Comparison of ENCODE assay signal across 15 cellular contexts in genomic region chr7:13115157-13115772, GRCh38.
A peak's percentile ranks its signal among the peaks of the same experiment; 100 is the strongest.
DNase-seq lines count a peak whose midpoint lies in the region; ATAC-seq, FAIRE-seq and TF ChIP-seq lines count a peak whose summit lies in the region.
"Had no signal": no experiment of that assay in that cellular context is flagged by ENCODE, and none has a peak within 500 bp of the region (broad histone marks: within the 10 kb centered on the region; RNA-seq: fewer than 3 reads in every experiment).

No MANE protein-coding gene starts in this region.

- POLR2A ChIA-PET in endothelial cell of umbilical vein (lab: Charles Lee), result interaction anchor here (1.2 kb wide), 1 partner anchor 428 kb away, joined by 4 read pairs; the partner anchor contains the start of gene ARL4A

- H3K27me3 ChIP-seq in NT2/D1 (ENCODE audit: insufficient read depth, insufficient read length) (no peaks in the 10 kb centered on the region), endothelial cell of umbilical vein (ENCODE audit: control insufficient read depth in 2 of 2, insufficient read depth in 2 of 2, low read length in 2 of 2) (no peaks in the 10 kb centered on the region), gastrocnemius medialis (no peaks in the 10 kb centered on the region), esophagus muscularis mucosa (no peaks in the 10 kb centered on the region)
- H3K27me3 ChIP-seq: BE2C had no signal

- no peak overlapping the region for H3K4me3 Mint-ChIP-seq in neural crest cell
- H3K4me3 Mint-ChIP-seq: activated CD4-positive, alpha-beta memory T cell treated with anti-CD3 and anti-CD28 coated beads for 36 hours; T-helper 17 cell had no signal

- H3K79me2 ChIP-seq in endothelial cell of umbilical vein (ENCODE audit: control insufficient read depth, insufficient read depth, low read length), result no peaks in the 10 kb centered on the region

- BruUV-seq in endothelial cell of umbilical vein (replicated peaks; lab: Mats Ljungman, UMichigan), result no TSS peak

- H3K4me1 ChIP-seq in NT2/D1 (ENCODE audit: insufficient read depth, insufficient read length) (no peaks in the 10 kb centered on the region), endothelial cell of umbilical vein (ENCODE audit: control insufficient read depth, extremely low read depth, insufficient read depth, low read length) (no peaks in the 10 kb centered on the region), gastrocnemius medialis (no peaks in the 10 kb centered on the region), esophagus muscularis mucosa (no peaks in the 10 kb centered on the region)
- H3K4me1 ChIP-seq: BE2C had no signal

- in situ Hi-C loops in gastrocnemius medialis (cut with MboI; ENCODE audit: low sequenced_read_pairs in 4 of 4), result no loop called here

- TF ChIP-seq CTCF in endothelial cell of umbilical vein (IDR thresholded peaks at IDR 0.05; ENCODE audit: extremely low read depth in 1 of 2, insufficient read depth in 1 of 2, low read depth in 1 of 2, low read length in 2 of 2) (no peak), neural crest cell (conservative IDR thresholded peaks at IDR 0.05) (no peak), gastrocnemius medialis (IDR thresholded peaks at IDR 0.05 in 4 of 5, conservative IDR thresholded peaks at IDR 0.05 in 1 of 5) (no peak), esophagus muscularis mucosa (IDR thresholded peaks at IDR 0.05) (no peak)

- peaks cover 3% of the 10 kb centered on the region for H3K36me3 Mint-ChIP-seq in neural crest cell (ENCODE audit: low read depth)
- H3K36me3 Mint-ChIP-seq: activated CD4-positive, alpha-beta memory T cell treated with anti-CD3 and anti-CD28 coated beads for 36 hours had no signal

- H3K9me1 ChIP-seq in endothelial cell of umbilical vein (replicated peaks; ENCODE audit: control insufficient read depth, extremely low read depth, insufficient read depth, low read length), result no peaks in the 10 kb centered on the region

- peaks cover 18% of the 10 kb centered on the region for H3K4me1 Mint-ChIP-seq in neural crest cell

- no peak overlapping the region for H3K4me2 ChIP-seq in endothelial cell of umbilical vein (ENCODE audit: insufficient read depth, low read length)

- TF ChIP-seq POLR2A in endothelial cell of umbilical vein (IDR thresholded peaks at IDR 0.05; ENCODE audit: low read depth, low read length), result no peak
- no peak for TF ChIP-seq POLR2A in gastrocnemius medialis (IDR thresholded peaks at IDR 0.05)
- TF ChIP-seq POLR2A in esophagus muscularis mucosa (IDR thresholded peaks at IDR 0.05; ENCODE audit: low read depth), result no peak

- H3K27ac ChIP-seq in endothelial cell of umbilical vein (ENCODE audit: insufficient read depth, low read depth, low read length) (no peak overlapping the region), gastrocnemius medialis (no peak overlapping the region), esophagus muscularis mucosa (replicated peaks in 1 of 4) (no peak overlapping the region)
- H3K27ac ChIP-seq: left ventricle myocardium inferior had no signal

- intact Hi-C loops in endothelial cell of umbilical vein (cut with micrococcal nuclease) (loop anchor here (5.0 to 10.0 kb wide), 6 partner anchors 88 to 588 kb away; no protein-coding TSS in a partner anchor), gastrocnemius medialis (cut with DNase I; ENCODE audit: low total_unique reads) (no loop called here), esophagus muscularis mucosa (cut with DNase I) (no loop called here)

- FAIRE-seq in endothelial cell of umbilical vein (lab: Jason Lieb, UNC), result no peak
- FAIRE-seq: frontal cortex had no signal

- peak overlapping the region; percentile 65 for H2AFZ ChIP-seq in endothelial cell of umbilical vein (ENCODE audit: low read depth, low read length)

- H4K20me1 ChIP-seq in endothelial cell of umbilical vein (replicated peaks; ENCODE audit: control insufficient read depth, extremely low read depth, insufficient read depth, low read length), result no peaks in the 10 kb centered on the region

- 73% methylated on average over 5 of the region's 5 CpGs for WGBS in esophagus muscularis mucosa

- H3K9ac ChIP-seq in NT2/D1 (ENCODE audit: insufficient read length, low read depth) (no peak overlapping the region), endothelial cell of umbilical vein (replicated peaks; ENCODE audit: extremely low read depth, insufficient read depth, low read length) (no peak overlapping the region)

- H3K4me3 ChIP-seq in NT2/D1 (ENCODE audit: insufficient read length, low read depth) (no peak overlapping the region), endothelial cell of umbilical vein (replicated peaks in 1 of 3; ENCODE audit: insufficient read depth in 1 of 3, low read depth in 1 of 3, low read length in 3 of 3) (no peak overlapping the region), gastrocnemius medialis (no peak overlapping the region), esophagus muscularis mucosa (no peak overlapping the region)
- H3K4me3 ChIP-seq: left ventricle myocardium inferior had no signal

- no peaks in the 10 kb centered on the region for H3K27me3 Mint-ChIP-seq in neural crest cell (ENCODE audit: low read depth)

- no peak for ATAC-seq in gastrocnemius medialis
- ATAC-seq: Panc1, T-helper 17 cell had no signal

- H3K9me3 ChIP-seq in NT2/D1 (ENCODE audit: insufficient read depth, low read length), result no peaks in the 10 kb centered on the region; the same call in 1 of the 2 replicates
- H3K9me3 ChIP-seq in endothelial cell of umbilical vein (replicated peaks; ENCODE audit: control insufficient read depth, insufficient read depth, low read length), result no peaks in the 10 kb centered on the region
- H3K9me3 ChIP-seq in gastrocnemius medialis, result no peaks in the 10 kb centered on the region
- no peaks in the 10 kb centered on the region for H3K9me3 ChIP-seq in esophagus muscularis mucosa
- H3K9me3 ChIP-seq: BE2C had no signal

- H3K36me3 ChIP-seq in NT2/D1 (ENCODE audit: insufficient read depth, insufficient read length, low read length) (no peaks in the 10 kb centered on the region), endothelial cell of umbilical vein (ENCODE audit: control insufficient read depth in 2 of 2, extremely low read depth in 1 of 2, insufficient read depth in 2 of 2, low read length in 2 of 2) (no peaks in the 10 kb centered on the region), gastrocnemius medialis (no peaks in the 10 kb centered on the region), esophagus muscularis mucosa (no peaks in the 10 kb centered on the region)
- H3K36me3 ChIP-seq: BE2C, left ventricle myocardium inferior had no signal

- CTCF ChIA-PET in endothelial cell of umbilical vein (lab: Charles Lee), result interaction anchor here (0.6 to 5.5 kb wide), 14 partner anchors 10 to 1576 kb away, joined by 3 to 219 read pairs (median 5); partner anchors contain the start of gene ARL4A

- DNase-seq in EH (ENCODE audit: low read depth) (peak; percentile 3), NT2/D1 (ENCODE audit: low read depth, low spot score) (peak; percentile 39), endothelial cell of umbilical vein (ENCODE audit: low read depth, low spot score) (peak; percentile 65), neural crest cell (ENCODE audit: low read depth, low spot score) (no peak), NCI-H2196 (lab: John Stamatoyannopoulos, UW; ENCODE audit: unreplicated experiment) (no peak), gastrocnemius medialis (no peak), esophagus muscularis mucosa (ENCODE audit: extremely low spot score) (no peak)
- DNase-seq in activated CD4-positive, alpha-beta T cell treated with anti-CD3 and anti-CD28 coated beads for 4 hours, result no peak
- DNase-seq: activated CD4-positive, alpha-beta memory T cell treated with anti-CD3 and anti-CD28 coated beads for 36 hours; activated gamma-delta T cell; BE2C; left ventricle myocardium inferior; T-helper 17 cell had no signal

- dilution Hi-C loops in endothelial cell of umbilical vein (cut with MboI; ENCODE audit: extremely low pct_ligation_motif_present, low sequenced_read_pairs), result no loop called here

- peaks cover 2% of the 10 kb centered on the region for H3K9me3 Mint-ChIP-seq in neural crest cell
- H3K9me3 Mint-ChIP-seq: activated CD4-positive, alpha-beta memory T cell treated with anti-CD3 and anti-CD28 coated beads for 36 hours had no signal

- no peak for TF ChIP-seq EP300 in esophagus muscularis mucosa (IDR thresholded peaks at IDR 0.05)

- H3K27ac Mint-ChIP-seq in neural crest cell (ENCODE audit: unreplicated experiment), result peak overlapping the region; percentile 81
- H3K27ac Mint-ChIP-seq: activated CD4-positive, alpha-beta memory T cell treated with anti-CD3 and anti-CD28 coated beads for 36 hours; T-helper 17 cell had no signal

TF ChIP-seq in endothelial cell of umbilical vein, 7 proteins besides CTCF, POLR2A, EP300 and RAD21:
- no peak for TF ChIP-seq MAX (IDR thresholded peaks at IDR 0.05; ENCODE audit: insufficient read depth, insufficient read length)
- no peak for TF ChIP-seq JUN (IDR thresholded peaks at IDR 0.05; ENCODE audit: borderline replicate concordance, insufficient read depth, insufficient read length, low read depth)
- no peak for TF ChIP-seq EZH2 (IDR thresholded peaks at IDR 0.05; ENCODE audit: borderline replicate concordance, low read depth, low read length, severe bottlenecking)
- TF ChIP-seq MYC (IDR thresholded peaks at IDR 0.05; ENCODE audit: low read depth, low read length), result no peak
- TF ChIP-seq GATA2 (IDR thresholded peaks at IDR 0.05; ENCODE audit: insufficient read depth, insufficient read length, low read depth, low read length), result no peak
- no peak for TF ChIP-seq POLR2AphosphoS5 (IDR thresholded peaks at IDR 0.05; ENCODE audit: insufficient read depth, low read depth, low read length)
- no peak for TF ChIP-seq FOS (IDR thresholded peaks at IDR 0.05; ENCODE audit: borderline replicate concordance, insufficient read depth, low read length)

Comparison
In these comparisons a context has a peak if more than half of its experiments do, and no peak if none do; other contexts are left out.
1. DNase-seq: peak in EH (single experiment), NT2/D1 (single experiment) and endothelial cell of umbilical vein (single experiment); none in neural crest cell (single experiment), NCI-H2196 (single experiment), gastrocnemius medialis (0 of 2), esophagus muscularis mucosa (single experiment) and activated CD4-positive, alpha-beta T cell treated with anti-CD3 and anti-CD28 coated beads for 4 hours (0 of 2).